In the genomic region with DNA sequence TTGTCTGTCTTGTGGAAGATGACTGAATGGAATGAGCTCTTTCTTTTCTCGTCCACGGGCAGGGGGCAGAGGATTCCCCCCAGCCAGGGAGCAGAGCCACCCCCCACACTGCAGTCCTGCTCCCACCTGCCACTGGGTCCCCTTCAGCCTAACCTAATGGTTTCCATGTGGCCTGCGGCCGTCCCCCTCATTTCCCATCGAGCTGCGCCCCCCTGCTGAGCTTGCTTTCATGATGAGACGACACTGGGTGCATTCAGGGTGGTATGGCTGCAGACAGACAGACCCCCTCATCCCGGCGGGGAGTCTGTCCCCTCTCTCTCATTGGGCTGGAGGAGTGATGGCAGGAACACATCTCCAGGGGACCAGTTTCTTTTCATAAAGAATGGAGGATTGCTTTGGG, we compare ENCODE assay signal across 17 cellular contexts.
DNase-seq lines count a peak whose midpoint lies in the region; ATAC-seq and TF ChIP-seq lines count a peak whose summit lies in the region.
"Had no signal": no experiment of that assay in that cellular context is flagged by ENCODE, and none has a peak within 500 bp of the region (broad histone marks: within the 10 kb centered on the region; RNA-seq: fewer than 3 reads in every experiment).

No MANE protein-coding gene starts in this region.

- no peak overlapping the region for H3K4me3 ChIP-seq in transverse colon
- H3K4me3 ChIP-seq: pancreas, uterus had no signal

- H3K27me3 Mint-ChIP-seq in activated naive CD8-positive, alpha-beta T cell treated with anti-CD3 and anti-CD28 coated beads for 36 hours: no peaks in the 10 kb centered on the region
- no peaks in the 10 kb centered on the region for H3K27me3 Mint-ChIP-seq in naive B cell

- peaks cover 41 to 42% of the 10 kb centered on the region in 2 donors for H3K36me3 Mint-ChIP-seq in activated naive CD4-positive, alpha-beta T cell treated with anti-CD3 and anti-CD28 coated beads, Interleukin-2, amount 50 U/mL, for 72 hours
- H3K36me3 Mint-ChIP-seq in activated naive CD8-positive, alpha-beta T cell treated with anti-CD3 and anti-CD28 coated beads for 36 hours: peaks cover 41% of the 10 kb centered on the region
- H3K36me3 Mint-ChIP-seq in naive B cell: peaks cover 31 to 39% of the 10 kb centered on the region in 2 donors

- H3K27ac Mint-ChIP-seq in activated naive CD4-positive, alpha-beta T cell treated with anti-CD3 and anti-CD28 coated beads, Interleukin-2, amount 50 U/mL, for 72 hours: peak overlapping the region; percentile 80 to 91
- peak overlapping the region; percentile 52 for H3K27ac Mint-ChIP-seq in activated naive CD8-positive, alpha-beta T cell treated with anti-CD3 and anti-CD28 coated beads for 36 hours
- H3K27ac Mint-ChIP-seq in naive B cell: peak overlapping the region in 5 of 6 donors; percentile 33 to 85 (median 69)

- peaks cover 0 to 8% (median 3%) of the 10 kb centered on the region in 4 donors for H3K4me1 ChIP-seq in transverse colon
- H3K4me1 ChIP-seq: uterus had no signal

- peaks cover 3 to 10% of the 10 kb centered on the region in 2 donors for H3K9me3 Mint-ChIP-seq in activated naive CD4-positive, alpha-beta T cell treated with anti-CD3 and anti-CD28 coated beads, Interleukin-2, amount 50 U/mL, for 72 hours
- H3K9me3 Mint-ChIP-seq in activated naive CD8-positive, alpha-beta T cell treated with anti-CD3 and anti-CD28 coated beads for 36 hours: no peaks in the 10 kb centered on the region
- H3K9me3 Mint-ChIP-seq in naive B cell: no peaks in the 10 kb centered on the region

- peaks cover 0 to 22% (median 2%) of the 10 kb centered on the region in 4 donors for H3K36me3 ChIP-seq in transverse colon
- H3K36me3 ChIP-seq: uterus had no signal

- no peaks in the 10 kb centered on the region for H3K27me3 ChIP-seq in transverse colon
- H3K27me3 ChIP-seq: pancreas, uterus had no signal

- no peak for TF ChIP-seq CTCF in transverse colon (IDR thresholded peaks at IDR 0.05)

- intact Hi-C loops in transverse colon (cut with DNase I; ENCODE audit: low total_unique reads): no loop called here

- no peak for DNase-seq in activated naive CD4-positive, alpha-beta T cell treated with anti-CD3 and anti-CD28 coated beads, Interleukin-2, amount 50 U/mL, for 72 hours (ENCODE audit: low spot score in 2 of 2)
- no peak for DNase-seq in activated naive CD4-positive, alpha-beta T cell treated with Interleukin-2 at 50 U/mL for 16 hours
- DNase-seq in activated naive CD8-positive, alpha-beta T cell treated with anti-CD3 and anti-CD28 coated beads for 36 hours: no peak
- no peak for DNase-seq in naive B cell
- DNase-seq in transverse colon: no peak
- no peak for DNase-seq in central memory CD4-positive, alpha-beta T cell
- no peak for DNase-seq in NCI-H2107 treated with DMSO at 0.1 percent for 48 hours (lab: John Stamatoyannopoulos, UW; ENCODE audit: unreplicated experiment)
- DNase-seq: DND-41; foreskin fibroblast; KG1; mesendoderm; NCI-H1436; pancreas; stimulated activated CD4-positive, alpha-beta T cell treated with anti-CD3 and anti-CD28 coated beads, Interleukin-15, amount 100 ng/mL, for 24 hours; T-helper 9 cell had no signal

- WGBS in transverse colon (ENCODE audit: low coverage in 1 of 2), 2 donors: 88 to 93% methylated on average over 3 to 9 of the region's 9 CpGs

- peak overlapping the region in 3 of 4 donors; percentile 1 to 40 (median 39) for H3K27ac ChIP-seq in transverse colon
- H3K27ac ChIP-seq: uterus had no signal

- H3K9me3 ChIP-seq in transverse colon: no peaks in the 10 kb centered on the region
- H3K9me3 ChIP-seq: pancreas, uterus had no signal

- in situ Hi-C loops in transverse colon (cut with MboI; ENCODE audit: low pct_ligation_motif_present in 1 of 4, low pct_unique_long_range_greater_than_20kb in 1 of 4, low sequenced_read_pairs in 3 of 4): loop anchor here in 1 of 4 donors (25.0 kb wide), 1 partner anchor 90 kb away; no protein-coding TSS in a partner anchor

- peaks cover 15% of the 10 kb centered on the region for H3K4me1 Mint-ChIP-seq in activated naive CD8-positive, alpha-beta T cell treated with anti-CD3 and anti-CD28 coated beads for 36 hours
- peaks cover 3 to 11% (median 10%) of the 10 kb centered on the region in 3 donors for H3K4me1 Mint-ChIP-seq in naive B cell

- no peak overlapping the region for H3K4me3 Mint-ChIP-seq in activated naive CD8-positive, alpha-beta T cell treated with anti-CD3 and anti-CD28 coated beads for 36 hours
- H3K4me3 Mint-ChIP-seq in naive B cell: no peak overlapping the region

- TF ChIP-seq POLR2A in transverse colon (IDR thresholded peaks at IDR 0.05): no peak

- no peak for ATAC-seq in activated naive CD4-positive, alpha-beta T cell treated with anti-CD3 and anti-CD28 coated beads, Interleukin-2, amount 50 U/mL, for 72 hours
- ATAC-seq in naive B cell (ENCODE audit: low read depth in 2 of 2) (no peak), HG02642 (IDR thresholded peaks at IDR 0.05; ENCODE audit: poor library complexity, unreplicated experiment) (no peak)

- no peak for TF ChIP-seq EP300 in transverse colon (IDR thresholded peaks at IDR 0.05; ENCODE audit: low read depth)
